In genomic region chr3:108319428-108320053, GRCh38 we compare ENCODE assay signal across 17 cellular contexts. TPM values are rescaled to one million over a fixed set of nuclear protein-coding genes. Genes with fewer than 3 reads are reported as not detected.
DNase-seq lines count a peak whose midpoint lies in the region; ATAC-seq, FAIRE-seq and TF ChIP-seq lines count a peak whose summit lies in the region.
"Had no signal": no experiment of that assay in that cellular context is flagged by ENCODE, and none has a peak within 500 bp of the region (broad histone marks: within the 10 kb centered on the region; RNA-seq: fewer than 3 reads in every experiment).

No MANE protein-coding gene starts in this region.

- TF ChIP-seq POLR2A in thyroid gland (IDR thresholded peaks at IDR 0.05) (no peak), GM12891 (IDR thresholded peaks at IDR 0.05; ENCODE audit: low read depth, low read length) (no peak)

- H3K4me3 ChIP-seq in epithelial cell of esophagus (ENCODE audit: low read length) (no peak overlapping the region), thyroid gland (replicated peaks in 1 of 3) (no peak overlapping the region)
- H3K4me3 ChIP-seq: breast epithelium, GM23338 had no signal

- peaks cover 6 to 13% of the 10 kb centered on the region in 2 donors for H3K4me1 ChIP-seq in thyroid gland

- ATAC-seq in GM18520 (IDR thresholded peaks at IDR 0.05; ENCODE audit: unreplicated experiment), result no peak
- ATAC-seq: activated naive CD4-positive, alpha-beta T cell treated with anti-CD3 and anti-CD28 coated beads, Interleukin-2, amount 50 U/mL, for 72 hours; GM23338; left lobe of liver; natural killer cell had no signal

- peak; percentile 43 for DNase-seq in DMS 273 (lab: John Stamatoyannopoulos, UW; ENCODE audit: unreplicated experiment)
- DNase-seq in DMS 273 treated with DMSO at 0.1 percent for 48 hours (lab: John Stamatoyannopoulos, UW), result no peak
- peak; percentile 28 for DNase-seq in NCI-H2107 treated with DMSO at 0.1 percent for 48 hours (lab: John Stamatoyannopoulos, UW; ENCODE audit: unreplicated experiment)
- DNase-seq in epithelial cell of esophagus (ENCODE audit: low read depth), result peak; percentile 76
- DNase-seq in thyroid gland, result peak; percentile 67 to 75
- no peak for DNase-seq in posterior cingulate gyrus
- no peak for DNase-seq in GM12891 (ENCODE audit: insufficient read length, low spot score)
- DNase-seq: 8988T; activated CD4-positive, alpha-beta T cell treated with anti-CD3 and anti-CD28 coated beads, Interleukin-2, amount 10 ng/mL, durations not matched to agents 7 days and 5 days; activated T-cell treated with anti-CD3 and anti-CD28 coated beads for 4 hours; natural killer cell; T1000 had no signal

- H3K27ac ChIP-seq in thyroid gland, result peak overlapping the region; percentile 2 to 37 (median 17)
- H3K27ac ChIP-seq: breast epithelium had no signal

- no peak for FAIRE-seq in GM12891 (lab: Jason Lieb, UNC)

- no peaks in the 10 kb centered on the region for H3K36me3 ChIP-seq in thyroid gland
- H3K36me3 ChIP-seq: breast epithelium had no signal

- 34 to 36% methylated on average over 6 of the region's 6 CpGs for WGBS in thyroid gland, 2 donors

- no peaks in the 10 kb centered on the region for H3K9me3 ChIP-seq in thyroid gland
- H3K9me3 ChIP-seq: breast epithelium had no signal

- intact Hi-C loops in thyroid gland (cut with DNase I), result no loop called here
- intact Hi-C loops in posterior cingulate gyrus (cut with DNase I), result no loop called here

- H3K27me3 ChIP-seq in thyroid gland, result no peaks in the 10 kb centered on the region
- H3K27me3 ChIP-seq: breast epithelium had no signal

- no peak for TF ChIP-seq CTCF in epithelial cell of esophagus (IDR thresholded peaks at IDR 0.05; ENCODE audit: insufficient read depth, low read depth, low read length, missing control alignments)
- no peak for TF ChIP-seq CTCF in thyroid gland (IDR thresholded peaks at IDR 0.05)

TF ChIP-seq in GM12891, 5 proteins besides CTCF, POLR2A, EP300 and RAD21:
- TF ChIP-seq TAF1 (IDR thresholded peaks at IDR 0.05; ENCODE audit: low read depth, low read length), result no peak
- TF ChIP-seq PAX5 (IDR thresholded peaks at IDR 0.05; ENCODE audit: insufficient read depth, low read length, severe bottlenecking), result no peak
- TF ChIP-seq SPI1 (IDR thresholded peaks at IDR 0.05; ENCODE audit: low read depth, low read length), result no peak
- TF ChIP-seq POLR2AphosphoS5 (IDR thresholded peaks at IDR 0.05; ENCODE audit: low read depth, low read length), result no peak
- TF ChIP-seq POU2F2 (IDR thresholded peaks at IDR 0.05; ENCODE audit: low read depth, low read length), result no peak

RNA-seq across cellular contexts. Expression of gene HHLA2, which starts 23.2 kb away (rescaled TPM):
- total RNA-seq in thyroid gland, result not detected
- 0.13 TPM for polyA plus RNA-seq in GM12891 (2012; ENCODE audit: low read depth, missing spikeins)
- total RNA-seq: GM23338, left lobe of liver had no signal
- polyA plus RNA-seq: GM23338 had no signal

Comparison
In these comparisons a context has a peak if more than half of its experiments do, and no peak if none do; other contexts are left out.
1. DNase-seq: peak in DMS 273 (single experiment), NCI-H2107 treated with DMSO at 0.1 percent for 48 hours (single experiment), epithelial cell of esophagus (single experiment) and thyroid gland (2 of 2); none in DMS 273 treated with DMSO at 0.1 percent for 48 hours (single experiment), posterior cingulate gyrus (0 of 10) and GM12891 (single experiment).